ENCODE assay signal across 20 cellular contexts in the genomic region with DNA sequence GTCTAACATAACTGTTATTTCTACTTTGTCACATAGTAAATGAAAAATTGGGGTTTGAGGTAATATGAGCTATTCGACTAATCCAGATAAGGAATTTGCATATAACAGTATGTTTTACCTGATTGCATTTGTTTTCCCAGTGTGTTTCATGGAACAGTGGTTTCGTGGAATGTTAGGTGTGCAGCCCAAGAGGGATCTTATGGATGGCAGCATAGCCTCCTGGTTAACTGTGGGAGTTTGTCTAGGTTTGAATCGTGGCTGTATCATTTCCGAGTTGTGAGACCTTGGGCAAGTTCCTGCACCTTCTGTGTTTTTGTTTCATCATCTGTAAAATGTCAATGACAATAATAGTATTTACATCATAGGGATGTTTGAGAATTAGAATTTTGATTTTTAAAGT.
"Had no signal": no experiment of that assay in that cellular context is flagged by ENCODE, and none has a peak within 500 bp of the region (broad histone marks: within the 10 kb centered on the region; RNA-seq: fewer than 3 reads in every experiment).

No MANE protein-coding gene starts in this region.

- H3K4me2 ChIP-seq: neural progenitor cell had no signal

- H3K36me3 ChIP-seq: ascending aorta, brain microvascular endothelial cell, esophagus squamous epithelium, gastrocnemius medialis, left lung, neural progenitor cell, spleen, uterus had no signal

- DNase-seq: activated gamma-delta T cell treated with Interleukin-2 at 50 U/mL for 16 hours; activated T-cell treated with anti-CD3 and anti-CD28 coated beads, Interleukin-2, amount 50 U/mL, for 1 hour; brain microvascular endothelial cell; effector memory CD8-positive, alpha-beta T cell; esophagus squamous epithelium; gastrocnemius medialis; head of caudate nucleus; kidney; left lung; naive thymus-derived CD4-positive, alpha-beta T cell; retina; spleen; stimulated activated CD4-positive, alpha-beta T cell treated with anti-CD3 and anti-CD28 coated beads, Interleukin-4, amount 100 ng/mL, for 1 hour; stimulated activated naive CD4-positive, alpha-beta T cell; testis; trophoblast cell; uterus had no signal

- H3K27me3 ChIP-seq: ascending aorta, brain microvascular endothelial cell, gastrocnemius medialis, testis, uterus had no signal

- H3K4me3 ChIP-seq: ascending aorta, esophagus squamous epithelium, gastrocnemius medialis, left lung, lung, neural progenitor cell, spleen, testis, uterus had no signal

- H3K9ac ChIP-seq: neural progenitor cell had no signal

- H3K9me3 ChIP-seq: ascending aorta, esophagus squamous epithelium, gastrocnemius medialis, left lung, spleen, testis, uterus had no signal

- H3K4me1 ChIP-seq: ascending aorta, esophagus squamous epithelium, gastrocnemius medialis, left lung, neural progenitor cell, spleen, uterus had no signal

- H3K27ac ChIP-seq: ascending aorta, brain microvascular endothelial cell, esophagus squamous epithelium, gastrocnemius medialis, left lung, neural progenitor cell, spleen, testis, uterus had no signal

- H2AFZ ChIP-seq: neural progenitor cell had no signal
